1 cellular context compared by ENCODE assay signal in the genomic region with DNA sequence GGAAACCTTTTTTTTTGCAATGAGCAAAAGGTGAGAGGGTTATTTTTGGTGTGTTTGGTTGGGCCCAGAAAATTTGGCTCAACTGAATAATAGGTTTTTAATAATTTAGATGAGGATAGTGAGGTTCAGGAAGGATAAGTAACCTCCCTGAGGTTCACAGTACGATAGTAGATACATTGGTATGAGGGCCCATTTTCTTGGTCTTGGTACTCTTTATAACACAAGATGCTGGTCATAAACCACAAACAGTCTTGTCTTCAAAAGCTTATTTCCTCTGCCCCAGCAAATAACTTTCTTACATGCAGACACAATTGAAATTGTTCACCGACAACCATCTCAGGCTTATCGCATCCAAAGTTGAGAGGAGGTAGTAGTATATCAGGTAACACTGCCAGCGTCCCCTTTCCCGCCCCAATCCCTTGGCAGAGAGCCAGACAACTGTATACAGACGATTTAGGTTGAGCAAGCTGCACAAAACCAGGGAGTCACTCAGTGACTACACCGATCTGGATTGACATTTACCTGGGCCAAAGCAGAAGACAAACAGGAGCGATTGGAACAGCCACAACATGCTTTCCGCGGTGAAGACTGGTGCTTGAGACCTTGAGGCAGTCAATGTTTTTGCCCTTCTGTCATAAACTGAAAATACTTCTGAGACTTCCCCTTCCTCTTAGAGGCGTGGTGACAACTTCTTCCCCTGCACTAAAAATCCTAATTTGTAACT.
TF ChIP-seq lines count a peak whose summit lies in the region.

A gene (minus strand): TSS at position 634 of the 724 bp plus-strand sequence. CDS start 63 bp downstream, at position 571.

TF ChIP-seq in K562, 482 proteins besides CTCF, POLR2A, EP300 and RAD21 (continued from another document and continues in another):
- TF ChIP-seq, protein P1, sequence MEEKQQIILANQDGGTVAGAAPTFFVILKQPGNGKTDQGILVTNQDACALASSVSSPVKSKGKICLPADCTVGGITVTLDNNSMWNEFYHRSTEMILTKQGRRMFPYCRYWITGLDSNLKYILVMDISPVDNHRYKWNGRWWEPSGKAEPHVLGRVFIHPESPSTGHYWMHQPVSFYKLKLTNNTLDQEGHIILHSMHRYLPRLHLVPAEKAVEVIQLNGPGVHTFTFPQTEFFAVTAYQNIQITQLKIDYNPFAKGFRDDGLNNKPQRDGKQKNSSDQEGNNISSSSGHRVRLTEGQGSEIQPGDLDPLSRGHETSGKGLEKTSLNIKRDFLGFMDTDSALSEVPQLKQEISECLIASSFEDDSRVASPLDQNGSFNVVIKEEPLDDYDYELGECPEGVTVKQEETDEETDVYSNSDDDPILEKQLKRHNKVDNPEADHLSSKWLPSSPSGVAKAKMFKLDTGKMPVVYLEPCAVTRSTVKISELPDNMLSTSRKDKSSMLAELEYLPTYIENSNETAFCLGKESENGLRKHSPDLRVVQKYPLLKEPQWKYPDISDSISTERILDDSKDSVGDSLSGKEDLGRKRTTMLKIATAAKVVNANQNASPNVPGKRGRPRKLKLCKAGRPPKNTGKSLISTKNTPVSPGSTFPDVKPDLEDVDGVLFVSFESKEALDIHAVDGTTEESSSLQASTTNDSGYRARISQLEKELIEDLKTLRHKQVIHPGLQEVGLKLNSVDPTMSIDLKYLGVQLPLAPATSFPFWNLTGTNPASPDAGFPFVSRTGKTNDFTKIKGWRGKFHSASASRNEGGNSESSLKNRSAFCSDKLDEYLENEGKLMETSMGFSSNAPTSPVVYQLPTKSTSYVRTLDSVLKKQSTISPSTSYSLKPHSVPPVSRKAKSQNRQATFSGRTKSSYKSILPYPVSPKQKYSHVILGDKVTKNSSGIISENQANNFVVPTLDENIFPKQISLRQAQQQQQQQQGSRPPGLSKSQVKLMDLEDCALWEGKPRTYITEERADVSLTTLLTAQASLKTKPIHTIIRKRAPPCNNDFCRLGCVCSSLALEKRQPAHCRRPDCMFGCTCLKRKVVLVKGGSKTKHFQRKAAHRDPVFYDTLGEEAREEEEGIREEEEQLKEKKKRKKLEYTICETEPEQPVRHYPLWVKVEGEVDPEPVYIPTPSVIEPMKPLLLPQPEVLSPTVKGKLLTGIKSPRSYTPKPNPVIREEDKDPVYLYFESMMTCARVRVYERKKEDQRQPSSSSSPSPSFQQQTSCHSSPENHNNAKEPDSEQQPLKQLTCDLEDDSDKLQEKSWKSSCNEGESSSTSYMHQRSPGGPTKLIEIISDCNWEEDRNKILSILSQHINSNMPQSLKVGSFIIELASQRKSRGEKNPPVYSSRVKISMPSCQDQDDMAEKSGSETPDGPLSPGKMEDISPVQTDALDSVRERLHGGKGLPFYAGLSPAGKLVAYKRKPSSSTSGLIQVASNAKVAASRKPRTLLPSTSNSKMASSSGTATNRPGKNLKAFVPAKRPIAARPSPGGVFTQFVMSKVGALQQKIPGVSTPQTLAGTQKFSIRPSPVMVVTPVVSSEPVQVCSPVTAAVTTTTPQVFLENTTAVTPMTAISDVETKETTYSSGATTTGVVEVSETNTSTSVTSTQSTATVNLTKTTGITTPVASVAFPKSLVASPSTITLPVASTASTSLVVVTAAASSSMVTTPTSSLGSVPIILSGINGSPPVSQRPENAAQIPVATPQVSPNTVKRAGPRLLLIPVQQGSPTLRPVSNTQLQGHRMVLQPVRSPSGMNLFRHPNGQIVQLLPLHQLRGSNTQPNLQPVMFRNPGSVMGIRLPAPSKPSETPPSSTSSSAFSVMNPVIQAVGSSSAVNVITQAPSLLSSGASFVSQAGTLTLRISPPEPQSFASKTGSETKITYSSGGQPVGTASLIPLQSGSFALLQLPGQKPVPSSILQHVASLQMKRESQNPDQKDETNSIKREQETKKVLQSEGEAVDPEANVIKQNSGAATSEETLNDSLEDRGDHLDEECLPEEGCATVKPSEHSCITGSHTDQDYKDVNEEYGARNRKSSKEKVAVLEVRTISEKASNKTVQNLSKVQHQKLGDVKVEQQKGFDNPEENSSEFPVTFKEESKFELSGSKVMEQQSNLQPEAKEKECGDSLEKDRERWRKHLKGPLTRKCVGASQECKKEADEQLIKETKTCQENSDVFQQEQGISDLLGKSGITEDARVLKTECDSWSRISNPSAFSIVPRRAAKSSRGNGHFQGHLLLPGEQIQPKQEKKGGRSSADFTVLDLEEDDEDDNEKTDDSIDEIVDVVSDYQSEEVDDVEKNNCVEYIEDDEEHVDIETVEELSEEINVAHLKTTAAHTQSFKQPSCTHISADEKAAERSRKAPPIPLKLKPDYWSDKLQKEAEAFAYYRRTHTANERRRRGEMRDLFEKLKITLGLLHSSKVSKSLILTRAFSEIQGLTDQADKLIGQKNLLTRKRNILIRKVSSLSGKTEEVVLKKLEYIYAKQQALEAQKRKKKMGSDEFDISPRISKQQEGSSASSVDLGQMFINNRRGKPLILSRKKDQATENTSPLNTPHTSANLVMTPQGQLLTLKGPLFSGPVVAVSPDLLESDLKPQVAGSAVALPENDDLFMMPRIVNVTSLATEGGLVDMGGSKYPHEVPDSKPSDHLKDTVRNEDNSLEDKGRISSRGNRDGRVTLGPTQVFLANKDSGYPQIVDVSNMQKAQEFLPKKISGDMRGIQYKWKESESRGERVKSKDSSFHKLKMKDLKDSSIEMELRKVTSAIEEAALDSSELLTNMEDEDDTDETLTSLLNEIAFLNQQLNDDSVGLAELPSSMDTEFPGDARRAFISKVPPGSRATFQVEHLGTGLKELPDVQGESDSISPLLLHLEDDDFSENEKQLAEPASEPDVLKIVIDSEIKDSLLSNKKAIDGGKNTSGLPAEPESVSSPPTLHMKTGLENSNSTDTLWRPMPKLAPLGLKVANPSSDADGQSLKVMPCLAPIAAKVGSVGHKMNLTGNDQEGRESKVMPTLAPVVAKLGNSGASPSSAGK (IDR thresholded peaks at IDR 0.05) = peak; percentile 48
- TF ChIP-seq BRD9 (IDR thresholded peaks at IDR 0.05; ENCODE audit: low read depth, partially characterized antibody) (peak; percentile 26), HNRNPK (IDR thresholded peaks at IDR 0.05; ENCODE audit: low read depth, low read length, poor library complexity, severe bottlenecking) (no peak), SOX6 (IDR thresholded peaks at IDR 0.05) (peak; percentile 76; the same call in 1 of the 2 replicates), YBX1 (IDR thresholded peaks at IDR 0.05) (no peak), CTBP1 (IDR thresholded peaks at IDR 0.05; ENCODE audit: borderline replicate concordance) (peak; percentile 49; the same call in 1 of the 2 replicates), ETS2 (tag; IDR thresholded peaks at IDR 0.05; ENCODE audit: borderline replicate concordance, poor library complexity, severe bottlenecking) (no peak), TAF15 (IDR thresholded peaks at IDR 0.05; ENCODE audit: low read depth, low read length) (no peak), MEF2D (tag; conservative IDR thresholded peaks at IDR 0.05; ENCODE audit: low read depth) (no peak), HDAC3 (IDR thresholded peaks at IDR 0.05; ENCODE audit: borderline replicate concordance, partially characterized antibody) (no peak), PRMT5 (CRISPR knock-in tag; IDR thresholded peaks at IDR 0.05) (no peak), ZNF175 (CRISPR knock-in tag; IDR thresholded peaks at IDR 0.05; ENCODE audit: low read depth) (no peak), GABPB2 (CRISPR knock-in tag; conservative IDR thresholded peaks at IDR 0.05) (no peak), NR3C1 (CRISPR knock-in tag; IDR thresholded peaks at IDR 0.05) (no peak), RBM25 (IDR thresholded peaks at IDR 0.05; ENCODE audit: low read depth, low read length, severe bottlenecking) (no peak), PHF8 (IDR thresholded peaks at IDR 0.05; ENCODE audit: borderline replicate concordance, low read length) (no peak), SRSF1 (IDR thresholded peaks at IDR 0.05; ENCODE audit: low read depth, low read length) (no peak), ASH1L (IDR thresholded peaks at IDR 0.05; ENCODE audit: borderline replicate concordance, low read depth, partially characterized antibody) (no peak)
- TF ChIP-seq, protein P2, sequence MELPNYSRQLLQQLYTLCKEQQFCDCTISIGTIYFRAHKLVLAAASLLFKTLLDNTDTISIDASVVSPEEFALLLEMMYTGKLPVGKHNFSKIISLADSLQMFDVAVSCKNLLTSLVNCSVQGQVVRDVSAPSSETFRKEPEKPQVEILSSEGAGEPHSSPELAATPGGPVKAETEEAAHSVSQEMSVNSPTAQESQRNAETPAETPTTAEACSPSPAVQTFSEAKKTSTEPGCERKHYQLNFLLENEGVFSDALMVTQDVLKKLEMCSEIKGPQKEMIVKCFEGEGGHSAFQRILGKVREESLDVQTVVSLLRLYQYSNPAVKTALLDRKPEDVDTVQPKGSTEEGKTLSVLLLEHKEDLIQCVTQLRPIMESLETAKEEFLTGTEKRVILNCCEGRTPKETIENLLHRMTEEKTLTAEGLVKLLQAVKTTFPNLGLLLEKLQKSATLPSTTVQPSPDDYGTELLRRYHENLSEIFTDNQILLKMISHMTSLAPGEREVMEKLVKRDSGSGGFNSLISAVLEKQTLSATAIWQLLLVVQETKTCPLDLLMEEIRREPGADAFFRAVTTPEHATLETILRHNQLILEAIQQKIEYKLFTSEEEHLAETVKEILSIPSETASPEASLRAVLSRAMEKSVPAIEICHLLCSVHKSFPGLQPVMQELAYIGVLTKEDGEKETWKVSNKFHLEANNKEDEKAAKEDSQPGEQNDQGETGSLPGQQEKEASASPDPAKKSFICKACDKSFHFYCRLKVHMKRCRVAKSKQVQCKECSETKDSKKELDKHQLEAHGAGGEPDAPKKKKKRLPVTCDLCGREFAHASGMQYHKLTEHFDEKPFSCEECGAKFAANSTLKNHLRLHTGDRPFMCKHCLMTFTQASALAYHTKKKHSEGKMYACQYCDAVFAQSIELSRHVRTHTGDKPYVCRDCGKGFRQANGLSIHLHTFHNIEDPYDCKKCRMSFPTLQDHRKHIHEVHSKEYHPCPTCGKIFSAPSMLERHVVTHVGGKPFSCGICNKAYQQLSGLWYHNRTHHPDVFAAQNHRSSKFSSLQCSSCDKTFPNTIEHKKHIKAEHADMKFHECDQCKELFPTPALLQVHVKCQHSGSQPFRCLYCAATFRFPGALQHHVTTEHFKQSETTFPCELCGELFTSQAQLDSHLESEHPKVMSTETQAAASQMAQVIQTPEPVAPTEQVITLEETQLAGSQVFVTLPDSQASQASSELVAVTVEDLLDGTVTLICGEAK (IDR thresholded peaks at IDR 0.05) = no peak
- TF ChIP-seq, protein P2 (CRISPR knock-in tag; IDR thresholded peaks at IDR 0.05) = no peak
- TF ChIP-seq, protein P3, sequence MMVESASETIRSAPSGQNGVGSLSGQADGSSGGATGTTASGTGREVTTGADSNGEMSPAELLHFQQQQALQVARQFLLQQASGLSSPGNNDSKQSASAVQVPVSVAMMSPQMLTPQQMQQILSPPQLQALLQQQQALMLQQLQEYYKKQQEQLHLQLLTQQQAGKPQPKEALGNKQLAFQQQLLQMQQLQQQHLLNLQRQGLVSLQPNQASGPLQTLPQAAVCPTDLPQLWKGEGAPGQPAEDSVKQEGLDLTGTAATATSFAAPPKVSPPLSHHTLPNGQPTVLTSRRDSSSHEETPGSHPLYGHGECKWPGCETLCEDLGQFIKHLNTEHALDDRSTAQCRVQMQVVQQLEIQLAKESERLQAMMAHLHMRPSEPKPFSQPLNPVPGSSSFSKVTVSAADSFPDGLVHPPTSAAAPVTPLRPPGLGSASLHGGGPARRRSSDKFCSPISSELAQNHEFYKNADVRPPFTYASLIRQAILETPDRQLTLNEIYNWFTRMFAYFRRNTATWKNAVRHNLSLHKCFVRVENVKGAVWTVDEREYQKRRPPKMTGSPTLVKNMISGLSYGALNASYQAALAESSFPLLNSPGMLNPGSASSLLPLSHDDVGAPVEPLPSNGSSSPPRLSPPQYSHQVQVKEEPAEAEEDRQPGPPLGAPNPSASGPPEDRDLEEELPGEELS (CRISPR knock-in tag; IDR thresholded peaks at IDR 0.05; ENCODE audit: borderline replicate concordance) = no peak
- TF ChIP-seq, protein P4, sequence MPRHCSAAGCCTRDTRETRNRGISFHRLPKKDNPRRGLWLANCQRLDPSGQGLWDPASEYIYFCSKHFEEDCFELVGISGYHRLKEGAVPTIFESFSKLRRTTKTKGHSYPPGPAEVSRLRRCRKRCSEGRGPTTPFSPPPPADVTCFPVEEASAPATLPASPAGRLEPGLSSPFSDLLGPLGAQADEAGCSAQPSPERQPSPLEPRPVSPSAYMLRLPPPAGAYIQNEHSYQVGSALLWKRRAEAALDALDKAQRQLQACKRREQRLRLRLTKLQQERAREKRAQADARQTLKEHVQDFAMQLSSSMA (CRISPR knock-in tag; IDR thresholded peaks at IDR 0.05) = no peak
